Comparison of ENCODE assay signal across 28 cellular contexts in genomic region chr11:43786016-43786415, GRCh38.
"Had no signal": no experiment of that assay in that cellular context is flagged by ENCODE, and none has a peak within 500 bp of the region (broad histone marks: within the 10 kb centered on the region; RNA-seq: fewer than 3 reads in every experiment).

No MANE protein-coding gene starts in this region.

- H3K4me3 ChIP-seq: ascending aorta, cardiac muscle cell, MG63, SJCRH30, SK-N-MC had no signal

- H3K27me3 ChIP-seq: ascending aorta, cardiac muscle cell, MG63, SJCRH30 had no signal

- DNase-seq: activated CD4-positive, alpha-beta memory T cell treated with anti-CD3 and anti-CD28 coated beads, Interleukin-2, amount 10 ng/mL, durations not matched to agents 7 days and 5 days; activated CD4-positive, alpha-beta T cell treated with anti-CD3 and anti-CD28 coated beads for 1 hour; activated CD4-positive, alpha-beta T cell treated with anti-CD3 and anti-CD28 coated beads for 48 hours; activated CD4-positive, CD25-positive, alpha-beta regulatory T cell; activated effector memory CD4-positive, alpha-beta T cell treated with anti-CD3 and anti-CD28 coated beads, Interleukin-2, amount 50 U/mL, for 16 hours; activated naive CD4-positive, alpha-beta T cell; activated naive CD4-positive, alpha-beta T cell treated with anti-CD3 and anti-CD28 coated beads, Interleukin-2, amount 50 U/mL, for 16 hours; activated naive CD8-positive, alpha-beta T cell treated with anti-CD3 and anti-CD28 coated beads, Interleukin-2, amount 10 ng/mL, durations not matched to agents 7 days and 5 days; activated T-cell treated with anti-CD3 and anti-CD28 coated beads, Interleukin-2, amount 50 U/mL, for 1 hour; activated T-cell treated with anti-CD3 and anti-CD28 coated beads, Interleukin-2, amount 50 U/mL, for 72 hours; amygdala; KG1; MG63; NCI-H1048; NCI-H1105 treated with DMSO at 0.1 percent for 48 hours; NCI-H1436; NCI-H1694; NCI-H1930; NCI-H2081 treated with DMSO at 0.1 percent for 48 hours; NCI-H345; NCI-H524 treated with DMSO at 0.1 percent for 48 hours; SHP77; SJCRH30; T1000; WERI-Rb-1 had no signal

- H3K36me3 ChIP-seq: ascending aorta, cardiac muscle cell, WERI-Rb-1 had no signal

- H3K27ac ChIP-seq: ascending aorta, cardiac muscle cell, SJCRH30, SK-N-MC, WERI-Rb-1 had no signal
